1 cellular context compared by ENCODE assay signal in genomic region chr3:12884104-12884742, GRCh38.
TF ChIP-seq lines count a peak whose summit lies in the region.

No MANE protein-coding gene starts in this region.

TF ChIP-seq in IMR-90, 13 proteins besides CTCF, POLR2A, EP300 and RAD21 (continued from another document):
- TF ChIP-seq USF2 (IDR thresholded peaks at IDR 0.05; ENCODE audit: low read depth, low read length) (no peak), ELK1 (IDR thresholded peaks at IDR 0.05; ENCODE audit: borderline replicate concordance, low read depth, low read length) (no peak), SMC3 (IDR thresholded peaks at IDR 0.05; ENCODE audit: low read depth, low read length) (no peak), MAZ (IDR thresholded peaks at IDR 0.05; ENCODE audit: borderline replicate concordance, low read depth, low read length) (no peak)
